ENCODE assay signal across 12 cellular contexts in the genomic region with DNA sequence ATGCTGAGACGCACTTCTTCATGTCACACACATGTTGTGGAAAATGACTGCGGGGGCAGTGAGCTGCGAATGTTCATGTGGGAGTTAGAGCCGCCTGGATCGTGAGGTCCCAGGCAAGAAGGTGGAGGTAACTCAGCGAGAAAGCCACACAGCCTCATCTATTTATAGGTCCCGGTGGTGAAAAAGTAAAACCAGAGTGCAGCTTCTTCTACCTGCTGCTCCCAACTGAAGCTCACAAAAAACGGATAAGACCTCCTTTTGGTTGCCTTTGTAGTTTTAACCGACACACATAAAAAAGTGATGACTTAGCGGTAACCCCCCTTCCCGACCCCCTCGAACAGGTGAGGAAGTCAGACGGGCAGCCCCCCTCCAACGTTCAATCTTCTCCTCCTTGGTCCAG.
DNase-seq lines count a peak whose midpoint lies in the region; ATAC-seq and TF ChIP-seq lines count a peak whose summit lies in the region.
"Had no signal": no experiment of that assay in that cellular context is flagged by ENCODE, and none has a peak within 500 bp of the region (broad histone marks: within the 10 kb centered on the region; RNA-seq: fewer than 3 reads in every experiment).

No MANE protein-coding gene starts in this region.

- H3K4me3 Mint-ChIP-seq in CD8-positive, alpha-beta T cell, result peak overlapping the region; percentile 76
- H3K4me3 Mint-ChIP-seq in T-helper 1 cell treated with Interleukin-12 subunit alpha and Interleukin-12 subunit beta and Interleukin-4 antibody, amounts not matched to agents 30 μg/mL and 1 μg/mL, for 36 hours, result peak overlapping the region; percentile 80
- peak overlapping the region; percentile 75 to 81 for H3K4me3 Mint-ChIP-seq in activated T-cell treated with anti-CD3 and anti-CD28 coated beads, Interleukin-2, amount 50 U/mL, for 72 hours
- peak overlapping the region; percentile 76 to 92 (median 86) for H3K4me3 Mint-ChIP-seq in naive thymus-derived CD8-positive, alpha-beta T cell

- H3K9me3 Mint-ChIP-seq in CD8-positive, alpha-beta T cell, result no peaks in the 10 kb centered on the region
- H3K9me3 Mint-ChIP-seq in T-helper 1 cell treated with Interleukin-12 subunit alpha and Interleukin-12 subunit beta and Interleukin-4 antibody, amounts not matched to agents 30 μg/mL and 1 μg/mL, for 36 hours, result no peaks in the 10 kb centered on the region
- peaks cover 0 to 2% of the 10 kb centered on the region in 2 donors for H3K9me3 Mint-ChIP-seq in activated T-cell treated with anti-CD3 and anti-CD28 coated beads, Interleukin-2, amount 50 U/mL, for 72 hours
- no peaks in the 10 kb centered on the region for H3K9me3 Mint-ChIP-seq in naive thymus-derived CD8-positive, alpha-beta T cell

- no peaks in the 10 kb centered on the region for H3K36me3 Mint-ChIP-seq in CD8-positive, alpha-beta T cell
- H3K36me3 Mint-ChIP-seq in T-helper 1 cell treated with Interleukin-12 subunit alpha and Interleukin-12 subunit beta and Interleukin-4 antibody, amounts not matched to agents 30 μg/mL and 1 μg/mL, for 36 hours (ENCODE audit: low read depth), result peaks cover 3% of the 10 kb centered on the region
- peaks cover 2 to 4% of the 10 kb centered on the region in 2 donors for H3K36me3 Mint-ChIP-seq in activated T-cell treated with anti-CD3 and anti-CD28 coated beads, Interleukin-2, amount 50 U/mL, for 72 hours (ENCODE audit: insufficient read depth in 2 of 2)
- H3K36me3 Mint-ChIP-seq in naive thymus-derived CD8-positive, alpha-beta T cell, result no peaks in the 10 kb centered on the region

- H3K36me3 ChIP-seq in CD8-positive, alpha-beta T cell (ENCODE audit: insufficient read depth, low read length), result no peaks in the 10 kb centered on the region
- H3K36me3 ChIP-seq: heart right ventricle had no signal

- H3K9me3 ChIP-seq in CD8-positive, alpha-beta T cell (ENCODE audit: low read length), result no peaks in the 10 kb centered on the region
- H3K9me3 ChIP-seq: heart right ventricle had no signal

- peaks cover 35% of the 10 kb centered on the region for H3K4me1 Mint-ChIP-seq in CD8-positive, alpha-beta T cell (ENCODE audit: low read depth)
- peaks cover 33% of the 10 kb centered on the region for H3K4me1 Mint-ChIP-seq in T-helper 1 cell treated with Interleukin-12 subunit alpha and Interleukin-12 subunit beta and Interleukin-4 antibody, amounts not matched to agents 30 μg/mL and 1 μg/mL, for 36 hours (ENCODE audit: low read depth)
- H3K4me1 Mint-ChIP-seq in activated T-cell treated with anti-CD3 and anti-CD28 coated beads, Interleukin-2, amount 50 U/mL, for 72 hours (ENCODE audit: low read depth), result peaks cover 85% of the 10 kb centered on the region
- peaks cover 17 to 34% (median 31%) of the 10 kb centered on the region in 4 donors for H3K4me1 Mint-ChIP-seq in naive thymus-derived CD8-positive, alpha-beta T cell

- H3K27ac ChIP-seq in CD8-positive, alpha-beta T cell (ENCODE audit: low read depth, low read length), result peak overlapping the region; percentile 92

- intact Hi-C loops in CD8-positive, alpha-beta T cell (cut with DNase I, micrococcal nuclease), result loop anchor here (5.0 to 10.0 kb wide), 6 partner anchors 36 to 766 kb away; partner anchors contain the start of gene TAF3 (in 1 of the 2)

- no peaks in the 10 kb centered on the region for H3K27me3 ChIP-seq in CD8-positive, alpha-beta T cell (ENCODE audit: insufficient read depth, low read length)

- CTCF ChIA-PET in CD8-positive, alpha-beta T cell (lab: Charles Lee), result interaction anchor here (1.1 to 2.1 kb wide), 4 partner anchors 113 to 279 kb away, joined by 3 to 7 read pairs (median 4); no protein-coding TSS in a partner anchor

- POLR2A ChIA-PET in CD8-positive, alpha-beta T cell (lab: Charles Lee), result interaction anchor here (0.5 to 2.5 kb wide), 7 partner anchors 8 to 277 kb away, joined by 3 to 38 read pairs (median 4); partner anchors contain the start of gene GATA3
- POLR2A ChIA-PET in naive thymus-derived CD8-positive, alpha-beta T cell (lab: Charles Lee), result interaction anchor here (0.6 to 2.2 kb wide), 8 partner anchors 13 to 278 kb away, joined by 3 to 14 read pairs (median 6); partner anchors contain the start of gene GATA3

- H3K4me1 ChIP-seq in CD8-positive, alpha-beta T cell (ENCODE audit: insufficient read depth, low read length), result peaks cover 23% of the 10 kb centered on the region

- peak overlapping the region; percentile 85 for H3K27ac Mint-ChIP-seq in CD8-positive, alpha-beta T cell
- peak overlapping the region; percentile 57 for H3K27ac Mint-ChIP-seq in T-helper 1 cell treated with Interleukin-12 subunit alpha and Interleukin-12 subunit beta and Interleukin-4 antibody, amounts not matched to agents 30 μg/mL and 1 μg/mL, for 36 hours
- peak overlapping the region; percentile 45 for H3K27ac Mint-ChIP-seq in activated T-cell treated with anti-CD3 and anti-CD28 coated beads, Interleukin-2, amount 50 U/mL, for 72 hours
- peak overlapping the region; percentile 93 to 99 (median 97) for H3K27ac Mint-ChIP-seq in naive thymus-derived CD8-positive, alpha-beta T cell

- H3K27me3 Mint-ChIP-seq in CD8-positive, alpha-beta T cell (ENCODE audit: low read depth), result no peaks in the 10 kb centered on the region
- H3K27me3 Mint-ChIP-seq in T-helper 1 cell treated with Interleukin-12 subunit alpha and Interleukin-12 subunit beta and Interleukin-4 antibody, amounts not matched to agents 30 μg/mL and 1 μg/mL, for 36 hours (ENCODE audit: low read depth), result peaks cover 4% of the 10 kb centered on the region
- peaks cover 6% of the 10 kb centered on the region for H3K27me3 Mint-ChIP-seq in activated T-cell treated with anti-CD3 and anti-CD28 coated beads, Interleukin-2, amount 50 U/mL, for 72 hours (ENCODE audit: low read depth)
- peaks cover 0 to 2% (median 0%) of the 10 kb centered on the region in 5 donors for H3K27me3 Mint-ChIP-seq in naive thymus-derived CD8-positive, alpha-beta T cell

- ATAC-seq in CD8-positive, alpha-beta T cell, result peak; percentile 7
- no peak for ATAC-seq in activated T-cell treated with anti-CD3 and anti-CD28 coated beads, Interleukin-2, amount 50 U/mL, for 72 hours (replicated peaks in 1 of 2)
- ATAC-seq in naive thymus-derived CD8-positive, alpha-beta T cell, result peak; percentile 6 to 18
- ATAC-seq in HG03342 (IDR thresholded peaks at IDR 0.05; ENCODE audit: unreplicated experiment), result no peak

- peak in 5 of 7 experiments; percentile 1 to 55 (median 43) for DNase-seq in CD8-positive, alpha-beta T cell
- DNase-seq in activated T-cell treated with anti-CD3 and anti-CD28 coated beads, Interleukin-2, amount 50 U/mL, for 72 hours, result peak; percentile 30 to 33
- peak in 9 of 10 donors; percentile 8 to 65 (median 49) for DNase-seq in naive thymus-derived CD8-positive, alpha-beta T cell
- DNase-seq in cortex of kidney (lab: John Stamatoyannopoulos, UW) (no peak), NCI-H82 (lab: John Stamatoyannopoulos, UW) (no peak), DMS153 (lab: John Stamatoyannopoulos, UW) (no peak)
- DNase-seq: AML-193, heart right ventricle, NCI-H1694, NCI-H774 had no signal

- H3K4me3 ChIP-seq in CD8-positive, alpha-beta T cell (ENCODE audit: low read depth, low read length), result peak overlapping the region; percentile 63

- no peak for TF ChIP-seq CTCF in CD8-positive, alpha-beta T cell (IDR thresholded peaks at IDR 0.05)

Comparison
In these comparisons a context has a peak if more than half of its experiments do, and no peak if none do; other contexts are left out.
1. ATAC-seq: peak in CD8-positive, alpha-beta T cell (single experiment) and naive thymus-derived CD8-positive, alpha-beta T cell (2 of 2); none in activated T-cell treated with anti-CD3 and anti-CD28 coated beads, Interleukin-2, amount 50 U/mL, for 72 hours (0 of 2) and HG03342 (single experiment).
2. DNase-seq: peak in CD8-positive, alpha-beta T cell (5 of 7), activated T-cell treated with anti-CD3 and anti-CD28 coated beads, Interleukin-2, amount 50 U/mL, for 72 hours (2 of 2) and naive thymus-derived CD8-positive, alpha-beta T cell (9 of 10); none in cortex of kidney (single experiment), NCI-H82 (single experiment) and DMS153 (single experiment).
3. H3K27ac Mint-ChIP-seq: peak in every context shown above with its lines; median percentile 97 in naive thymus-derived CD8-positive, alpha-beta T cell; 85 in CD8-positive, alpha-beta T cell; 57 in T-helper 1 cell treated with Interleukin-12 subunit alpha and Interleukin-12 subunit beta and Interleukin-4 antibody, amounts not matched to agents 30 μg/mL and 1 μg/mL, for 36 hours; 45 in activated T-cell treated with anti-CD3 and anti-CD28 coated beads, Interleukin-2, amount 50 U/mL, for 72 hours.
4. Peak in every context shown above with its lines, with median percentiles within 50 percentile points of each other: H3K4me3 Mint-ChIP-seq.